ENCODE assay signal across 8 cellular contexts in genomic region chr21:16193758-16194606, GRCh38.
DNase-seq lines count a peak whose midpoint lies in the region; ATAC-seq and TF ChIP-seq lines count a peak whose summit lies in the region.

No MANE protein-coding gene starts in this region.

- TF ChIP-seq CTCF in PC-3 (conservative IDR thresholded peaks at IDR 0.05; ENCODE audit: low read depth, low read length) (no peak; the same call in 1 of the 2 replicates), endothelial cell (IDR thresholded peaks at IDR 0.05; ENCODE audit: unreplicated experiment) (no peak), tibial nerve (IDR thresholded peaks at IDR 0.05) (peak in 4 of 5 experiments; percentile 7 to 52 (median 24))

- H4K20me1 ChIP-seq in PC-3 (ENCODE audit: low read length), result no peaks in the 10 kb centered on the region

- H3K36me3 Mint-ChIP-seq in endothelial cell (ENCODE audit: low read depth, unreplicated experiment), result no peaks in the 10 kb centered on the region
- no peaks in the 10 kb centered on the region for H3K36me3 Mint-ChIP-seq in memory B cell

- peak overlapping the region; percentile 48 for H3K4me3 ChIP-seq in PC-3 (ENCODE audit: low read length)
- H3K4me3 ChIP-seq in tibial nerve, result peak overlapping the region; percentile 28 to 52 (median 38)

- H3K27ac ChIP-seq in PC-3 (ENCODE audit: low read length), result peak overlapping the region; percentile 2; the same call in 1 of the 2 replicates
- peak overlapping the region; percentile 73 to 91 (median 88) for H3K27ac ChIP-seq in tibial nerve

- CTCF ChIA-PET in PC-3 (lab: Charles Lee), result interaction anchor here (0.6 kb wide), 1 partner anchor 118 kb away, joined by 3 read pairs; no protein-coding TSS in a partner anchor

- no peaks in the 10 kb centered on the region for H3K9me2 ChIP-seq in PC-3 (replicated peaks; ENCODE audit: low read length)

- H3K9me3 Mint-ChIP-seq in endothelial cell (ENCODE audit: unreplicated experiment) (peaks cover under 1% of the 10 kb centered on the region), memory B cell (peaks cover 5% of the 10 kb centered on the region)

- H3K27me3 Mint-ChIP-seq in endothelial cell (ENCODE audit: unreplicated experiment) (no peaks in the 10 kb centered on the region), memory B cell (peaks cover 1% of the 10 kb centered on the region)

- no peaks in the 10 kb centered on the region for H3K9me3 ChIP-seq in PC-3 (ENCODE audit: low read length)
- peaks cover 0 to 6% (median 0%) of the 10 kb centered on the region in 4 donors for H3K9me3 ChIP-seq in tibial nerve

- TF ChIP-seq POLR2A in tibial nerve (IDR thresholded peaks at IDR 0.05), result peak in 1 of 2 donors; percentile 25

- no peaks in the 10 kb centered on the region for H3F3A ChIP-seq in PC-3 (ENCODE audit: low read length, unreplicated experiment)

- no TSS peak for BruUV-seq in PC-3 (replicated peaks; lab: Mats Ljungman, UMichigan)

- H3K4me1 ChIP-seq in PC-3 (ENCODE audit: insufficient read depth, low read length) (no peaks in the 10 kb centered on the region), tibial nerve (peaks cover 0 to 24% (median 0%) of the 10 kb centered on the region in 4 donors)

- H3K4me1 Mint-ChIP-seq in endothelial cell (ENCODE audit: unreplicated experiment) (peaks cover 29% of the 10 kb centered on the region), memory B cell (peaks cover 4% of the 10 kb centered on the region)

- peak; percentile 60 for ATAC-seq in HG02610 (IDR thresholded peaks at IDR 0.05; ENCODE audit: unreplicated experiment)
- ATAC-seq in PC-3, result peak; percentile 75
- ATAC-seq in memory B cell (ENCODE audit: low read depth), result peak; percentile 46
- no peak for ATAC-seq in GM19328 (IDR thresholded peaks at IDR 0.05; ENCODE audit: unreplicated experiment)

- H3K27me3 ChIP-seq in PC-3 (ENCODE audit: low read length) (peaks cover 49% of the 10 kb centered on the region), tibial nerve (no peaks in the 10 kb centered on the region)

- H3K27ac Mint-ChIP-seq in endothelial cell (ENCODE audit: unreplicated experiment) (peak overlapping the region; percentile 88), memory B cell (no peak overlapping the region)

- H3K4me2 ChIP-seq in PC-3 (ENCODE audit: low read length), result peak overlapping the region; percentile 74

- intact Hi-C loops in PC-3 (cut with micrococcal nuclease), result loop anchor here (2.0 to 5.0 kb wide), 3 partner anchors 73 to 137 kb away; no protein-coding TSS in a partner anchor

- H2AFZ ChIP-seq in PC-3 (ENCODE audit: low read length), result peak overlapping the region; percentile 62

- peak; percentile 83 for DNase-seq in GDM1 (lab: John Stamatoyannopoulos, UW)
- DNase-seq in PC-3, result peak; percentile 35
- peak; percentile 26 for DNase-seq in endothelial cell (ENCODE audit: low spot score)
- no peak for DNase-seq in memory B cell (ENCODE audit: low spot score in 2 of 2)
- DNase-seq in tibial nerve (ENCODE audit: low spot score in 2 of 2), result peak; percentile 36 to 70
- no peak for DNase-seq in NCI-H774 (lab: John Stamatoyannopoulos, UW)

- H3K4me3 Mint-ChIP-seq in endothelial cell (ENCODE audit: unreplicated experiment) (peak overlapping the region; percentile 72), memory B cell (peak overlapping the region; percentile 32)

- H3K36me3 ChIP-seq in PC-3 (ENCODE audit: low read depth, low read length) (no peaks in the 10 kb centered on the region), tibial nerve (no peaks in the 10 kb centered on the region)

- no peaks in the 10 kb centered on the region for H3K79me2 ChIP-seq in PC-3 (ENCODE audit: low read length)

- no peak overlapping the region for H3K9ac ChIP-seq in PC-3 (ENCODE audit: low read length)

- POLR2A ChIA-PET in PC-3 (lab: Charles Lee; ENCODE audit: unreplicated experiment), result interaction anchor here (0.5 kb wide), 1 partner anchor 11 kb away, joined by 3 read pairs; no protein-coding TSS in a partner anchor

- WGBS in tibial nerve, 2 donors, result 6% methylated on average over 9 of the region's 9 CpGs

- peak in 1 of 2 donors; percentile 75 for TF ChIP-seq EP300 in tibial nerve (IDR thresholded peaks at IDR 0.05)

Comparison
In these comparisons a context has a peak if more than half of its experiments do, and no peak if none do; other contexts are left out.
1. DNase-seq: peak in GDM1 (single experiment), PC-3 (single experiment), endothelial cell (single experiment) and tibial nerve (2 of 2); none in memory B cell (0 of 2) and NCI-H774 (single experiment).
2. CTCF ChIP-seq: peak in tibial nerve (4 of 5); none in PC-3 (single experiment) and endothelial cell (single experiment).